8 cellular contexts compared by ENCODE assay signal in the genomic region with DNA sequence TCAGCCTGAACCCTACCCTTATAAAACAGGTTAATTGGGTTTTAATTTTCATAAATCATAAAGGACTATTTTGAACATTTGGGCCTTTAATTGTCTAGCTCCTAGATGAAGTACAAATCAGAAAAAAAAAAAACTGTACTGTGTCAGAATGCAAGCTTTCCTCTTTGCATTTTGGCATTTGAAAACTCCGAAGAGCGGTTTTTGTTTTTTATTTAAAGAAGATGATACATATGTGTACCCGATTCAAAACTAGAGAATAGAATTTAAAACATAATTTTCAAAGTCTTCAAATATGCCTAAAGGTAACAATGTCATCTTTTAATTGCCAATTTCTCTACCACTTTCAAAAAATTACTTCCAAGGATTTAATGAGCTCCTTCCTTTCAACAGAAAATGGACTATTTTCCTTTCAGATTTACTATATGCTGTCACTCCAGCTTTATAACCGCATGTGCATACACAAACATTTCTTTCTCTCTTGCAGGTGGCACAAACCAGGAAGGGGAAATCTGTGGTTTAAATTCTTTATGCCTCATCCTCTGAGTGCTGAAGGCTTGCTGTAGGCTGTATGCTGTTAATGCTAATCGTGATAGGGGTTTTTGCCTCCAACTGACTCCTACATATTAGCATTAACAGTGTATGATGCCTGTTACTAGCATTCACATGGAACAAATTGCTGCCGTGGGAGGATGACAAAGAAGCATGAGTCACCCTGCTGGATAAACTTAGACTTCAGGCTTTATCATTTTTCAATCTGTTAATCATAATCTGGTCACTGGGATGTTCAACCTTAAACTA. TPM values are rescaled to one million over a fixed set of nuclear protein-coding genes. Genes with fewer than 3 reads are reported as not detected.
DNase-seq lines count a peak whose midpoint lies in the region; ATAC-seq and TF ChIP-seq lines count a peak whose summit lies in the region.

No MANE protein-coding gene starts in this region.

- H3K79me2 ChIP-seq in PC-9 (ENCODE audit: low read depth), result no peaks in the 10 kb centered on the region

- peak; percentile 83 for DNase-seq in GM12865 (ENCODE audit: low read depth)
- DNase-seq in HFFc6, result peak; percentile 95
- DNase-seq in PC-9, result peak; percentile 10 to 56
- peak; percentile 79 for DNase-seq in activated naive CD4-positive, alpha-beta T cell treated with anti-CD3 and anti-CD28 coated beads, Interleukin-2, amount 50 U/mL, for 16 hours
- no peak for DNase-seq in left lung
- no peak for DNase-seq in GM19240 (ENCODE audit: insufficient read length, low spot score)

- H3K4me3 ChIP-seq in GM12865 (ENCODE audit: low read depth, low read length) (peak overlapping the region; percentile 38), PC-9 (no peak overlapping the region), left lung (no peak overlapping the region)

- H3K27ac Mint-ChIP-seq in HFFc6, result peak overlapping the region; percentile 87

- H3K36me3 Mint-ChIP-seq in HFFc6 (ENCODE audit: low read depth), result peaks cover 32% of the 10 kb centered on the region

- no peak overlapping the region for H2AFZ ChIP-seq in PC-9

- H3K4me3 Mint-ChIP-seq in HFFc6, result peak overlapping the region; percentile 56

- H3K4me1 ChIP-seq in PC-9 (replicated peaks; ENCODE audit: insufficient read depth) (peaks cover 6% of the 10 kb centered on the region; the same call in 1 of the 2 replicates), left lung (peaks cover 0 to 10% of the 10 kb centered on the region in 2 donors)

- TF ChIP-seq CTCF in GM12865 (IDR thresholded peaks at IDR 0.05; ENCODE audit: insufficient read depth, low read depth, low read length, missing control alignments), result no peak
- TF ChIP-seq CTCF in HFFc6 (IDR thresholded peaks at IDR 0.05), result 0 out of 2 replicates have a peak, but pooled peaks have one; percentile 23
- TF ChIP-seq CTCF in PC-9 (conservative IDR thresholded peaks at IDR 0.05), result no peak
- no peak for TF ChIP-seq CTCF in left lung (IDR thresholded peaks at IDR 0.05)

- POLR2A ChIA-PET in PC-9 (lab: Charles Lee; ENCODE audit: unreplicated experiment), result no interaction called here

- no peak overlapping the region for H3K4me2 ChIP-seq in PC-9

- H3K9me2 ChIP-seq in PC-9 (ENCODE audit: insufficient read depth), result no peaks in the 10 kb centered on the region

- intact Hi-C loops in PC-9 (cut with micrococcal nuclease; ENCODE audit: unreplicated experiment) (no loop called here), left lung (cut with DNase I) (no loop called here)

- H3K4me1 Mint-ChIP-seq in HFFc6 (ENCODE audit: low read depth), result peaks cover 85% of the 10 kb centered on the region

- ATAC-seq in left lung (peak; percentile 57), GM18870 (IDR thresholded peaks at IDR 0.05; ENCODE audit: unreplicated experiment) (no peak), GM21619 (IDR thresholded peaks at IDR 0.05; ENCODE audit: unreplicated experiment) (no peak)

- no peak overlapping the region for H3K27ac ChIP-seq in PC-9
- H3K27ac ChIP-seq in left lung, result no peak overlapping the region

- H3K36me3 ChIP-seq in PC-9 (ENCODE audit: low read depth) (no peaks in the 10 kb centered on the region), left lung (peaks cover 0 to 8% of the 10 kb centered on the region in 2 donors)

- H3F3A ChIP-seq in PC-9 (ENCODE audit: insufficient read depth, low read depth), result peaks cover 5% of the 10 kb centered on the region; the same call in 1 of the 2 replicates

- H3K9me3 Mint-ChIP-seq in HFFc6, result no peaks in the 10 kb centered on the region

- H3K27me3 Mint-ChIP-seq in HFFc6 (ENCODE audit: insufficient read depth), result no peaks in the 10 kb centered on the region

- H3K9me3 ChIP-seq in PC-9 (ENCODE audit: insufficient read depth, low read depth), result no peaks in the 10 kb centered on the region
- no peaks in the 10 kb centered on the region for H3K9me3 ChIP-seq in left lung

- H3K27me3 ChIP-seq in PC-9 (ENCODE audit: insufficient read depth, low read depth), result no peaks in the 10 kb centered on the region
- H3K27me3 ChIP-seq in left lung, result no peaks in the 10 kb centered on the region

- CTCF ChIA-PET in PC-9 (lab: Charles Lee), result no interaction called here

- H4K20me1 ChIP-seq in PC-9 (ENCODE audit: insufficient read depth), result no peaks in the 10 kb centered on the region

- no TSS peak for BruUV-seq in PC-9 (replicated peaks; lab: Mats Ljungman, UMichigan)

RNA-seq across cellular contexts. Expression of a gene that starts 33.7 kb away (rescaled TPM):
- 10 to 100 TPM; 25.3 to 34.1 (median 31.7) TPM for total RNA-seq in HFFc6 (2021; fragmentation: NEBNext Ultra II Directional; extraction: Animal tissue kit (Norgen Biotek cat#: 25700))
- total RNA-seq in PC-9 (2021) (15.5 and 21.2 TPM in 2 replicates), left lung (10 to 100 TPM; 21.3 to 23.7 TPM)

Comparison
In these comparisons a context has a peak if more than half of its experiments do, and no peak if none do; other contexts are left out.
1. DNase-seq: peak in GM12865 (single experiment), HFFc6 (single experiment), PC-9 (2 of 2) and activated naive CD4-positive, alpha-beta T cell treated with anti-CD3 and anti-CD28 coated beads, Interleukin-2, amount 50 U/mL, for 16 hours (single experiment); none in left lung (0 of 2) and GM19240 (single experiment).